Comparison of ENCODE assay signal across 8 cellular contexts in genomic region chr1:109113787-109114568, GRCh38. TPM values are rescaled to one million over a fixed set of nuclear protein-coding genes. Genes with fewer than 3 reads are reported as not detected.
DNase-seq lines count a peak whose midpoint lies in the region; ATAC-seq and TF ChIP-seq lines count a peak whose summit lies in the region.

A gene with protein sequence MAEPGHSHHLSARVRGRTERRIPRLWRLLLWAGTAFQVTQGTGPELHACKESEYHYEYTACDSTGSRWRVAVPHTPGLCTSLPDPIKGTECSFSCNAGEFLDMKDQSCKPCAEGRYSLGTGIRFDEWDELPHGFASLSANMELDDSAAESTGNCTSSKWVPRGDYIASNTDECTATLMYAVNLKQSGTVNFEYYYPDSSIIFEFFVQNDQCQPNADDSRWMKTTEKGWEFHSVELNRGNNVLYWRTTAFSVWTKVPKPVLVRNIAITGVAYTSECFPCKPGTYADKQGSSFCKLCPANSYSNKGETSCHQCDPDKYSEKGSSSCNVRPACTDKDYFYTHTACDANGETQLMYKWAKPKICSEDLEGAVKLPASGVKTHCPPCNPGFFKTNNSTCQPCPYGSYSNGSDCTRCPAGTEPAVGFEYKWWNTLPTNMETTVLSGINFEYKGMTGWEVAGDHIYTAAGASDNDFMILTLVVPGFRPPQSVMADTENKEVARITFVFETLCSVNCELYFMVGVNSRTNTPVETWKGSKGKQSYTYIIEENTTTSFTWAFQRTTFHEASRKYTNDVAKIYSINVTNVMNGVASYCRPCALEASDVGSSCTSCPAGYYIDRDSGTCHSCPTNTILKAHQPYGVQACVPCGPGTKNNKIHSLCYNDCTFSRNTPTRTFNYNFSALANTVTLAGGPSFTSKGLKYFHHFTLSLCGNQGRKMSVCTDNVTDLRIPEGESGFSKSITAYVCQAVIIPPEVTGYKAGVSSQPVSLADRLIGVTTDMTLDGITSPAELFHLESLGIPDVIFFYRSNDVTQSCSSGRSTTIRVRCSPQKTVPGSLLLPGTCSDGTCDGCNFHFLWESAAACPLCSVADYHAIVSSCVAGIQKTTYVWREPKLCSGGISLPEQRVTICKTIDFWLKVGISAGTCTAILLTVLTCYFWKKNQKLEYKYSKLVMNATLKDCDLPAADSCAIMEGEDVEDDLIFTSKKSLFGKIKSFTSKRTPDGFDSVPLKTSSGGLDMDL (plus strand): TSS chr1:109114115. CDS start chr1:109114184, 69 bp downstream.

- peaks cover 42% of the 10 kb centered on the region for H3K27me3 Mint-ChIP-seq in HFFc6 (ENCODE audit: insufficient read depth)
- H3K27me3 Mint-ChIP-seq in naive thymus-derived CD4-positive, alpha-beta T cell: peaks cover 0 to 37% (median 0%) of the 10 kb centered on the region in 5 donors

- intact Hi-C loops in naive thymus-derived CD4-positive, alpha-beta T cell (cut with micrococcal nuclease): loop anchor here (1.0 to 5.0 kb wide), 11 partner anchors 39 to 601 kb away; partner anchors contain the start of genes ATXN7L2 (in 1 of the 2), CLCC1 (in 1 of the 2), EEIG2 (in 1 of the 2) and SARS1 (in 1 of the 2)

- DNase-seq in DMS 273 treated with DMSO at 0.1 percent for 48 hours (lab: John Stamatoyannopoulos, UW) (peak; percentile 14), HFFc6 (no peak), NCI-H345 treated with DMSO at 0.1 percent for 48 hours (lab: John Stamatoyannopoulos, UW; ENCODE audit: unreplicated experiment) (peak; percentile 71), activated T-cell treated with anti-CD3 and anti-CD28 coated beads for 1 hour (ENCODE audit: low read depth) (peak; percentile 76), epithelial cell of esophagus (ENCODE audit: low read depth) (peak; percentile 79), A172 (ENCODE audit: low spot score) (no peak)
- DNase-seq in naive thymus-derived CD4-positive, alpha-beta T cell: peak; percentile 73 to 93 (median 85)
- DNase-seq in stimulated activated CD8-positive, alpha-beta memory T cell treated with anti-CD3 and anti-CD28 coated beads, Interleukin-7, amount 100 ng/mL, for 4 hours (ENCODE audit: low read depth in 2 of 2): peak; percentile 93

- ATAC-seq in naive thymus-derived CD4-positive, alpha-beta T cell: peak; percentile 92

- TF ChIP-seq CTCF in HFFc6 (IDR thresholded peaks at IDR 0.05) (no peak), epithelial cell of esophagus (IDR thresholded peaks at IDR 0.05; ENCODE audit: insufficient read depth, low read depth, low read length, missing control alignments) (no peak)

- peak within 1 kb of the TSS; percentile 14 for H3K4me3 ChIP-seq in epithelial cell of esophagus (ENCODE audit: low read length)
- H3K4me3 ChIP-seq in naive thymus-derived CD4-positive, alpha-beta T cell (ENCODE audit: low read length): peak within 1 kb of the TSS; percentile 68

- CTCF ChIA-PET in naive thymus-derived CD4-positive, alpha-beta T cell (lab: Charles Lee): interaction anchor here (4.0 to 4.3 kb wide), 2 partner anchors 13 to 286 kb away, joined by 32 to 39 read pairs; no protein-coding TSS in a partner anchor

- H3K27ac Mint-ChIP-seq in HFFc6: peak within 1 kb of the TSS; percentile 82
- H3K27ac Mint-ChIP-seq in naive thymus-derived CD4-positive, alpha-beta T cell: peak within 1 kb of the TSS; percentile 84 to 96 (median 92)

- H3K27ac ChIP-seq in naive thymus-derived CD4-positive, alpha-beta T cell (ENCODE audit: low read depth, low read length): peak within 1 kb of the TSS; percentile 42

- H3K4me1 Mint-ChIP-seq in HFFc6 (ENCODE audit: low read depth): peaks cover 26% of the 10 kb centered on the region
- peaks cover 24 to 40% (median 30%) of the 10 kb centered on the region in 7 donors for H3K4me1 Mint-ChIP-seq in naive thymus-derived CD4-positive, alpha-beta T cell

- peaks cover 16 to 21% of the 10 kb centered on the region in 2 donors for H3K4me1 ChIP-seq in naive thymus-derived CD4-positive, alpha-beta T cell (ENCODE audit: control insufficient read depth in 2 of 2, insufficient read depth in 2 of 2, low read length in 2 of 2)

- no peaks in the 10 kb centered on the region for H3K9me3 Mint-ChIP-seq in HFFc6
- peaks cover 0 to 9% (median 0%) of the 10 kb centered on the region in 11 donors for H3K9me3 Mint-ChIP-seq in naive thymus-derived CD4-positive, alpha-beta T cell

- POLR2A ChIA-PET in naive thymus-derived CD4-positive, alpha-beta T cell (lab: Charles Lee): interaction anchor here (0.7 to 8.1 kb wide), 4 partner anchors 13 to 417 kb away, joined by 3 to 89 read pairs (median 4); partner anchors contain the start of genes TAF13 and WDR47

- H3K36me3 ChIP-seq in naive thymus-derived CD4-positive, alpha-beta T cell (ENCODE audit: control insufficient read depth in 2 of 3, insufficient read depth in 3 of 3, low read length in 3 of 3): no peaks in the 10 kb centered on the region

- H3K4me3 Mint-ChIP-seq in HFFc6: peak within 1 kb of the TSS; percentile 83
- H3K4me3 Mint-ChIP-seq in naive thymus-derived CD4-positive, alpha-beta T cell: peak within 1 kb of the TSS; percentile 84 to 93 (median 88)

- no peaks in the 10 kb centered on the region for H3K9me3 ChIP-seq in naive thymus-derived CD4-positive, alpha-beta T cell (ENCODE audit: control insufficient read depth in 2 of 3, low read length in 3 of 3)

- H3K27me3 ChIP-seq in naive thymus-derived CD4-positive, alpha-beta T cell (ENCODE audit: control insufficient read depth in 2 of 2, insufficient read depth in 2 of 2, low read length in 2 of 2): no peaks in the 10 kb centered on the region

- no peaks in the 10 kb centered on the region for H3K36me3 Mint-ChIP-seq in HFFc6 (ENCODE audit: low read depth)
- peaks cover 0 to 9% (median 5%) of the 10 kb centered on the region in 5 donors for H3K36me3 Mint-ChIP-seq in naive thymus-derived CD4-positive, alpha-beta T cell

RNA-seq across cellular contexts. Expression of the gene that starts here (rescaled TPM):
- total RNA-seq in HFFc6 (2021; fragmentation: NEBNext Ultra II Directional; extraction: Animal tissue kit (Norgen Biotek cat#: 25700)): 1 to 10 TPM in 5 of 6 experiments, under 1 TPM in 1; 0.38 to 2.6 (median 2.0) TPM
- total RNA-seq in naive thymus-derived CD4-positive, alpha-beta T cell: 10 to 100 TPM in 2 of 5 experiments, 1 to 10 TPM in 3; 4.4 to 12.3 (median 6.7) TPM
- 10 to 100 TPM in 1 of 2 donors, 1 to 10 TPM in 1; 7.1 to 10.3 TPM for polyA plus RNA-seq in naive thymus-derived CD4-positive, alpha-beta T cell
- 1.7 and 3.2 TPM in 2 replicates for total RNA-seq in A172 (2014; rRNA removed; shearing (Covaris generic))

Comparison
In these comparisons a context has a peak if more than half of its experiments do, and no peak if none do; other contexts are left out.
1. DNase-seq: peak in DMS 273 treated with DMSO at 0.1 percent for 48 hours (single experiment), NCI-H345 treated with DMSO at 0.1 percent for 48 hours (single experiment), activated T-cell treated with anti-CD3 and anti-CD28 coated beads for 1 hour (single experiment), epithelial cell of esophagus (single experiment), naive thymus-derived CD4-positive, alpha-beta T cell (9 of 9) and stimulated activated CD8-positive, alpha-beta memory T cell treated with anti-CD3 and anti-CD28 coated beads, Interleukin-7, amount 100 ng/mL, for 4 hours (2 of 2); none in HFFc6 (single experiment) and A172 (single experiment).